ENCODE assay signal across 15 cellular contexts in the genomic region with DNA sequence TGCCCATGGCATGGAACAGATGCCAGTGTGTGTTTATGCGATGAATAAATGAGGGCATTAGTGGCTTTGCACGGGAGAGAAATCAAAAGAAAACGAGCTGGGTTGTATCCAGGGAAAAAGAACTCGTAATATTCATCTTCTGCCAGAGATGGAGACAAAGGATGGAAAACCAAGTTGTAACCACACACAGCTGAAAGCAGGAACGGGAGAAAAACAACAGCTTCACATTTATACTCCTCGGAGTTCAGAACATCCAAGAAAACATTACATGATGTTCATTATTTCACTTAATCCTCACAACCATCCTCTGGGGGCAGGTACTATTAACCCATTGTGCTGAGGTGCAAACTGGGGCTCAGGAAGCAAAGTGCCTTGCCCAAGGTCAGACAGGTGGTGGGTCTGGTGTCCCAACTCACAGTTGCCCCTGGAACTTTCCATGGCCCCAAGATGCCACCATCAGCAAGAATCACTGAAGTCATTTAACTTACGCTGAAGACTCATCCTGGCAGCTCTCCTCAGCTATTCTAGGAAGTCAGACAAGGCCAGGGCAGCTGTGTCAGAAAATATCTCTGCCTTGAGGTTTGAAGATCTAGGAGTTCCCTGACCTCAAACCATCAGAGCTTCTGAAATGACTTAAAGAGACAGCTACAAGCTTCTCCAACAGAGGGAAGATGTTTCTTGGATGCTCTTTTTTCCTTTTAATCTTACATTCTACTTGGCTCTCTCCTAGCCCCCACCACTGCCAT.
"Had no signal": no experiment of that assay in that cellular context is flagged by ENCODE, and none has a peak within 500 bp of the region (broad histone marks: within the 10 kb centered on the region; RNA-seq: fewer than 3 reads in every experiment).

No MANE protein-coding gene starts in this region.

- H3K4me3 Mint-ChIP-seq: activated CD4-positive, alpha-beta memory T cell treated with anti-CD3 and anti-CD28 coated beads for 36 hours; activated naive CD8-positive, alpha-beta T cell; naive B cell had no signal

- H3K27ac ChIP-seq: breast epithelium, esophagus squamous epithelium, foreskin keratinocyte, parathyroid adenoma, right lobe of liver, suprapubic skin, upper lobe of right lung had no signal

- H3K36me3 ChIP-seq: breast epithelium, esophagus squamous epithelium, right lobe of liver, suprapubic skin, upper lobe of right lung had no signal

- H3K4me3 ChIP-seq: breast epithelium, esophagus squamous epithelium, right lobe of liver, suprapubic skin, upper lobe of right lung had no signal

- H3K9ac ChIP-seq: parathyroid adenoma had no signal

- H3K27ac Mint-ChIP-seq: activated CD4-positive, alpha-beta memory T cell treated with anti-CD3 and anti-CD28 coated beads for 36 hours; activated naive CD8-positive, alpha-beta T cell; naive B cell had no signal

- H3K36me3 Mint-ChIP-seq: activated CD4-positive, alpha-beta memory T cell treated with anti-CD3 and anti-CD28 coated beads for 36 hours; activated naive CD8-positive, alpha-beta T cell; naive B cell had no signal

- H3K4me1 Mint-ChIP-seq: naive B cell had no signal

- DNase-seq: activated CD4-positive, alpha-beta memory T cell treated with anti-CD3 and anti-CD28 coated beads for 36 hours; activated gamma-delta T cell; activated T-cell treated with anti-CD3 and anti-CD28 coated beads, Interleukin-2, amount 50 U/mL, for 48 hours; esophagus squamous epithelium; foreskin keratinocyte; naive B cell; right lobe of liver; stimulated activated CD4-positive, alpha-beta T cell treated with anti-CD3 and anti-CD28 coated beads, Interleukin-2, amount 100 ng/mL, for 24 hours; stimulated activated naive CD4-positive, alpha-beta T cell; SW 1271; upper lobe of right lung had no signal

- ATAC-seq: foreskin keratinocyte, right lobe of liver, upper lobe of right lung had no signal

- H3K4me1 ChIP-seq: breast epithelium, esophagus squamous epithelium, foreskin keratinocyte, parathyroid adenoma, right lobe of liver, suprapubic skin, upper lobe of right lung had no signal

- H3K27me3 ChIP-seq: breast epithelium, foreskin keratinocyte, right lobe of liver, suprapubic skin, upper lobe of right lung had no signal

- H3K9me3 ChIP-seq: breast epithelium, esophagus squamous epithelium, right lobe of liver, suprapubic skin, upper lobe of right lung had no signal
